ENCODE assay signal across 2 cellular contexts in the genomic region with DNA sequence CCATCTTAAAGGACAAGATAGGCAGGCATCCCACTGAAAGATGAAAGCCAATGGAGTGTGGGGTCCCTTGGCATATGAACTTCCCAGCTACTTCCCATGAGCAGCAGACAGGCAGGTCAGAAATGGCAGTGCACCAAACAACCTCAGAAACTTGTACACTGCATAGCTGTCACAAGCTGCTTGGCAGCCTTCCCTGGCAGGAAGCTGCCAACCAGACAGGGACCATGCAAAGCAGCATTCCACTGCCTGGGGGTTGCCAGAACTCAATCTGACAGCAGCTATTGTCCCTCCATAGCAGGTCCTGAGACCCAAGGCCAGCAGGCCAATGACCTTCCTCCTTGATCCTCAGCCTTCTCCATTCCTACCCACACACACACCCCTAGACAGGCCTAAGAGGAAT.
TF ChIP-seq lines count a peak whose summit lies in the region.

No MANE protein-coding gene starts in this region.

TF ChIP-seq in SK-N-SH, 30 proteins besides CTCF, POLR2A, EP300 and RAD21 (continued from another document):
- TF ChIP-seq, protein P1, sequence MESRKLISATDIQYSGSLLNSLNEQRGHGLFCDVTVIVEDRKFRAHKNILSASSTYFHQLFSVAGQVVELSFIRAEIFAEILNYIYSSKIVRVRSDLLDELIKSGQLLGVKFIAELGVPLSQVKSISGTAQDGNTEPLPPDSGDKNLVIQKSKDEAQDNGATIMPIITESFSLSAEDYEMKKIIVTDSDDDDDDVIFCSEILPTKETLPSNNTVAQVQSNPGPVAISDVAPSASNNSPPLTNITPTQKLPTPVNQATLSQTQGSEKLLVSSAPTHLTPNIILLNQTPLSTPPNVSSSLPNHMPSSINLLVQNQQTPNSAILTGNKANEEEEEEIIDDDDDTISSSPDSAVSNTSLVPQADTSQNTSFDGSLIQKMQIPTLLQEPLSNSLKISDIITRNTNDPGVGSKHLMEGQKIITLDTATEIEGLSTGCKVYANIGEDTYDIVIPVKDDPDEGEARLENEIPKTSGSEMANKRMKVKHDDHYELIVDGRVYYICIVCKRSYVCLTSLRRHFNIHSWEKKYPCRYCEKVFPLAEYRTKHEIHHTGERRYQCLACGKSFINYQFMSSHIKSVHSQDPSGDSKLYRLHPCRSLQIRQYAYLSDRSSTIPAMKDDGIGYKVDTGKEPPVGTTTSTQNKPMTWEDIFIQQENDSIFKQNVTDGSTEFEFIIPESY (IDR thresholded peaks at IDR 0.05; ENCODE audit: borderline replicate concordance, low read depth): no peak
- peak; percentile 65 for TF ChIP-seq TCF12 (IDR thresholded peaks at IDR 0.05)
- TF ChIP-seq, protein P2, sequence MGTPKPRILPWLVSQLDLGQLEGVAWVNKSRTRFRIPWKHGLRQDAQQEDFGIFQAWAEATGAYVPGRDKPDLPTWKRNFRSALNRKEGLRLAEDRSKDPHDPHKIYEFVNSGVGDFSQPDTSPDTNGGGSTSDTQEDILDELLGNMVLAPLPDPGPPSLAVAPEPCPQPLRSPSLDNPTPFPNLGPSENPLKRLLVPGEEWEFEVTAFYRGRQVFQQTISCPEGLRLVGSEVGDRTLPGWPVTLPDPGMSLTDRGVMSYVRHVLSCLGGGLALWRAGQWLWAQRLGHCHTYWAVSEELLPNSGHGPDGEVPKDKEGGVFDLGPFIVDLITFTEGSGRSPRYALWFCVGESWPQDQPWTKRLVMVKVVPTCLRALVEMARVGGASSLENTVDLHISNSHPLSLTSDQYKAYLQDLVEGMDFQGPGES (IDR thresholded peaks at IDR 0.05; ENCODE audit: low read depth, low read length): no peak
- TF ChIP-seq SMC3 (IDR thresholded peaks at IDR 0.05; ENCODE audit: low read depth, low read length): no peak
- no peak for TF ChIP-seq RXRA (IDR thresholded peaks at IDR 0.05; ENCODE audit: borderline replicate concordance, low read depth)
- TF ChIP-seq NFIC (IDR thresholded peaks at IDR 0.05; ENCODE audit: borderline replicate concordance): peak; percentile 91
- TF ChIP-seq RCOR1 (IDR thresholded peaks at IDR 0.05; ENCODE audit: low read length): peak; percentile 47; the same call in 1 of the 2 replicates
- TF ChIP-seq CHD2 (IDR thresholded peaks at IDR 0.05; ENCODE audit: low read length, partially characterized antibody): peak; percentile 55
- TF ChIP-seq FOSL2 (IDR thresholded peaks at IDR 0.05; ENCODE audit: borderline replicate concordance, low read depth): no peak

TF ChIP-seq in WTC11, 78 proteins besides CTCF, POLR2A, EP300 and RAD21 (continued from another document):
- TF ChIP-seq, protein P3, sequence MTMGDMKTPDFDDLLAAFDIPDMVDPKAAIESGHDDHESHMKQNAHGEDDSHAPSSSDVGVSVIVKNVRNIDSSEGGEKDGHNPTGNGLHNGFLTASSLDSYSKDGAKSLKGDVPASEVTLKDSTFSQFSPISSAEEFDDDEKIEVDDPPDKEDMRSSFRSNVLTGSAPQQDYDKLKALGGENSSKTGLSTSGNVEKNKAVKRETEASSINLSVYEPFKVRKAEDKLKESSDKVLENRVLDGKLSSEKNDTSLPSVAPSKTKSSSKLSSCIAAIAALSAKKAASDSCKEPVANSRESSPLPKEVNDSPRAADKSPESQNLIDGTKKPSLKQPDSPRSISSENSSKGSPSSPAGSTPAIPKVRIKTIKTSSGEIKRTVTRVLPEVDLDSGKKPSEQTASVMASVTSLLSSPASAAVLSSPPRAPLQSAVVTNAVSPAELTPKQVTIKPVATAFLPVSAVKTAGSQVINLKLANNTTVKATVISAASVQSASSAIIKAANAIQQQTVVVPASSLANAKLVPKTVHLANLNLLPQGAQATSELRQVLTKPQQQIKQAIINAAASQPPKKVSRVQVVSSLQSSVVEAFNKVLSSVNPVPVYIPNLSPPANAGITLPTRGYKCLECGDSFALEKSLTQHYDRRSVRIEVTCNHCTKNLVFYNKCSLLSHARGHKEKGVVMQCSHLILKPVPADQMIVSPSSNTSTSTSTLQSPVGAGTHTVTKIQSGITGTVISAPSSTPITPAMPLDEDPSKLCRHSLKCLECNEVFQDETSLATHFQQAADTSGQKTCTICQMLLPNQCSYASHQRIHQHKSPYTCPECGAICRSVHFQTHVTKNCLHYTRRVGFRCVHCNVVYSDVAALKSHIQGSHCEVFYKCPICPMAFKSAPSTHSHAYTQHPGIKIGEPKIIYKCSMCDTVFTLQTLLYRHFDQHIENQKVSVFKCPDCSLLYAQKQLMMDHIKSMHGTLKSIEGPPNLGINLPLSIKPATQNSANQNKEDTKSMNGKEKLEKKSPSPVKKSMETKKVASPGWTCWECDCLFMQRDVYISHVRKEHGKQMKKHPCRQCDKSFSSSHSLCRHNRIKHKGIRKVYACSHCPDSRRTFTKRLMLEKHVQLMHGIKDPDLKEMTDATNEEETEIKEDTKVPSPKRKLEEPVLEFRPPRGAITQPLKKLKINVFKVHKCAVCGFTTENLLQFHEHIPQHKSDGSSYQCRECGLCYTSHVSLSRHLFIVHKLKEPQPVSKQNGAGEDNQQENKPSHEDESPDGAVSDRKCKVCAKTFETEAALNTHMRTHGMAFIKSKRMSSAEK (CRISPR knock-in tag; IDR thresholded peaks at IDR 0.05; ENCODE audit: borderline replicate concordance): no peak
- TF ChIP-seq ATF1 (CRISPR knock-in tag; IDR thresholded peaks at IDR 0.05) (no peak), RORB (CRISPR knock-in tag; IDR thresholded peaks at IDR 0.05) (no peak), SMAD3 (CRISPR knock-in tag; IDR thresholded peaks at IDR 0.05; ENCODE audit: borderline replicate concordance) (no peak), FOXK1 (CRISPR knock-in tag; IDR thresholded peaks at IDR 0.05) (no peak), MYBL2 (CRISPR knock-in tag; IDR thresholded peaks at IDR 0.05) (no peak), JUN (CRISPR knock-in tag; IDR thresholded peaks at IDR 0.05) (no peak), OVOL2 (CRISPR knock-in tag; IDR thresholded peaks at IDR 0.05; ENCODE audit: borderline replicate concordance) (no peak), ETV6 (CRISPR knock-in tag; IDR thresholded peaks at IDR 0.05) (no peak), FOXJ3 (CRISPR knock-in tag; IDR thresholded peaks at IDR 0.05; ENCODE audit: borderline replicate concordance) (no peak), NFYB (CRISPR knock-in tag; conservative IDR thresholded peaks at IDR 0.05; ENCODE audit: low read depth) (no peak), CBFB (CRISPR knock-in tag; IDR thresholded peaks at IDR 0.05; ENCODE audit: low read depth) (no peak), NR3C1 (CRISPR knock-in tag; conservative IDR thresholded peaks at IDR 0.05; ENCODE audit: low read depth) (no peak)
- TF ChIP-seq, protein P4, sequence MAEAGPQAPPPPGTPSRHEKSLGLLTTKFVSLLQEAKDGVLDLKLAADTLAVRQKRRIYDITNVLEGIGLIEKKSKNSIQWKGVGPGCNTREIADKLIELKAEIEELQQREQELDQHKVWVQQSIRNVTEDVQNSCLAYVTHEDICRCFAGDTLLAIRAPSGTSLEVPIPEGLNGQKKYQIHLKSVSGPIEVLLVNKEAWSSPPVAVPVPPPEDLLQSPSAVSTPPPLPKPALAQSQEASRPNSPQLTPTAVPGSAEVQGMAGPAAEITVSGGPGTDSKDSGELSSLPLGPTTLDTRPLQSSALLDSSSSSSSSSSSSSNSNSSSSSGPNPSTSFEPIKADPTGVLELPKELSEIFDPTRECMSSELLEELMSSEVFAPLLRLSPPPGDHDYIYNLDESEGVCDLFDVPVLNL (CRISPR knock-in tag; IDR thresholded peaks at IDR 0.05; ENCODE audit: borderline replicate concordance, low read depth): no peak
- TF ChIP-seq, protein P5, sequence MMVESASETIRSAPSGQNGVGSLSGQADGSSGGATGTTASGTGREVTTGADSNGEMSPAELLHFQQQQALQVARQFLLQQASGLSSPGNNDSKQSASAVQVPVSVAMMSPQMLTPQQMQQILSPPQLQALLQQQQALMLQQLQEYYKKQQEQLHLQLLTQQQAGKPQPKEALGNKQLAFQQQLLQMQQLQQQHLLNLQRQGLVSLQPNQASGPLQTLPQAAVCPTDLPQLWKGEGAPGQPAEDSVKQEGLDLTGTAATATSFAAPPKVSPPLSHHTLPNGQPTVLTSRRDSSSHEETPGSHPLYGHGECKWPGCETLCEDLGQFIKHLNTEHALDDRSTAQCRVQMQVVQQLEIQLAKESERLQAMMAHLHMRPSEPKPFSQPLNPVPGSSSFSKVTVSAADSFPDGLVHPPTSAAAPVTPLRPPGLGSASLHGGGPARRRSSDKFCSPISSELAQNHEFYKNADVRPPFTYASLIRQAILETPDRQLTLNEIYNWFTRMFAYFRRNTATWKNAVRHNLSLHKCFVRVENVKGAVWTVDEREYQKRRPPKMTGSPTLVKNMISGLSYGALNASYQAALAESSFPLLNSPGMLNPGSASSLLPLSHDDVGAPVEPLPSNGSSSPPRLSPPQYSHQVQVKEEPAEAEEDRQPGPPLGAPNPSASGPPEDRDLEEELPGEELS (CRISPR knock-in tag; IDR thresholded peaks at IDR 0.05): no peak
- TF ChIP-seq, protein P6, sequence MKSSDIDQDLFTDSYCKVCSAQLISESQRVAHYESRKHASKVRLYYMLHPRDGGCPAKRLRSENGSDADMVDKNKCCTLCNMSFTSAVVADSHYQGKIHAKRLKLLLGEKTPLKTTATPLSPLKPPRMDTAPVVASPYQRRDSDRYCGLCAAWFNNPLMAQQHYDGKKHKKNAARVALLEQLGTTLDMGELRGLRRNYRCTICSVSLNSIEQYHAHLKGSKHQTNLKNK (CRISPR knock-in tag; IDR thresholded peaks at IDR 0.05): no peak
